Comparison of ENCODE assay signal across 8 cellular contexts in the genomic region with DNA sequence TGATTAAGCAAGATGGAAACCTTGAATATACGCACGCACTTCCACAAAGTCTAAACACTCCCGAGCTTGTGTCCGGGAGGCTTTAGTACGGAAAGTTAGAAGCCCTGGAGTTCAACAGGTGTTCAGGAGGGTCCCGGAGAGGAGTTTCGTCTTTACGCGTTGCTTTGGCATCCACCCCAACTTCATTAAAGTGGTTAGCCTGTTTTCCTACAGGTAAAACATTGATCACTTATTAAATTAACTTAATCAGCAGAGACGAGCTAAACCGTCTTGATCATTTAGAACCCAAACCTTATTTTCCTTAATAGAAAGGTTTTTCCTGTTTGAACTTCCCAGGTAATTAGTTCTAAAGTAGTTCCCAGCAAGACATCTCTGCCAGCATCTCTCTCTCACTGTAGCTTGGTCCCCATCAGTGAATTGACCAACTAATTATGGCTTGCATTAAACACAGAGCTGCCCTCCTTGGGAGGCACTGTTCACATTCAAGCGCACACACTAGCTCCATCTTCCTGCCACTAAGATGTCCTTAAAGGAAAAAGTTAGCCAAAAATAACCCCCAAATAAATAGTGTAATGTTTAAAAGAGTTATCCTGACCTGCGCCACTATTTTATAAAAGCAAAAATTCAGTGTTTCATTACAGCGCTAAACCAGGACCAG. TPM values are rescaled to one million over a fixed set of nuclear protein-coding genes. Genes with fewer than 3 reads are reported as not detected.
DNase-seq lines count a peak whose midpoint lies in the region; ATAC-seq, FAIRE-seq and TF ChIP-seq lines count a peak whose summit lies in the region.
"Had no signal": no experiment of that assay in that cellular context is flagged by ENCODE, and none has a peak within 500 bp of the region (broad histone marks: within the 10 kb centered on the region; RNA-seq: fewer than 3 reads in every experiment).

No MANE protein-coding gene starts in this region.

- peaks cover 43% of the 10 kb centered on the region for H3K27me3 Mint-ChIP-seq in activated naive CD8-positive, alpha-beta T cell treated with anti-CD3 and anti-CD28 coated beads, Interleukin-2, amount 10 ng/mL, durations not matched to agents 7 days and 5 days

- no peak for FAIRE-seq in small intestine (lab: Jason Lieb, UNC)
- FAIRE-seq: endometrium had no signal

- H3K4me3 Mint-ChIP-seq in activated naive CD8-positive, alpha-beta T cell treated with anti-CD3 and anti-CD28 coated beads, Interleukin-2, amount 10 ng/mL, durations not matched to agents 7 days and 5 days: peak overlapping the region; percentile 63

- no peaks in the 10 kb centered on the region for H3K36me3 Mint-ChIP-seq in activated naive CD8-positive, alpha-beta T cell treated with anti-CD3 and anti-CD28 coated beads, Interleukin-2, amount 10 ng/mL, durations not matched to agents 7 days and 5 days

- no peak for TF ChIP-seq CTCF in HEK293 (tag by site-specific recombination; IDR thresholded peaks at IDR 0.05)

- WGBS in small intestine, 3 donors: 23 to 42% (median 37%) methylated on average over 14 of the region's 14 CpGs

- no peak overlapping the region for H3K27ac Mint-ChIP-seq in activated naive CD8-positive, alpha-beta T cell treated with anti-CD3 and anti-CD28 coated beads, Interleukin-2, amount 10 ng/mL, durations not matched to agents 7 days and 5 days

- no peak overlapping the region; the same call in none of the 2 replicates for H3K4me3 ChIP-seq in HEK293 (ENCODE audit: low read depth, low read length)
- peak overlapping the region in 1 of 2 donors; percentile 95 for H3K4me3 ChIP-seq in small intestine (ENCODE audit: low read depth in 1 of 2, low read length in 2 of 2)

- H3K36me3 ChIP-seq in HEK293 (ENCODE audit: control insufficient read depth in 2 of 2, insufficient read depth in 1 of 2, low read length in 2 of 2) (no peaks in the 10 kb centered on the region), small intestine (ENCODE audit: control insufficient read depth in 2 of 2, insufficient read depth in 2 of 2, low read length in 2 of 2) (no peaks in the 10 kb centered on the region)

- POLR2A ChIA-PET in HEK293 (lab: Yijun Ruan, JAX): interaction anchor here (1.3 kb wide), 1 partner anchor 81 kb away, joined by 3 read pairs; no protein-coding TSS in a partner anchor
- POLR2A ChIA-PET in activated naive CD8-positive, alpha-beta T cell treated with anti-CD3 and anti-CD28 coated beads, Interleukin-2, amount 10 ng/mL, durations not matched to agents 7 days and 5 days (lab: Charles Lee): no interaction called here

- H3K4me1 Mint-ChIP-seq in activated naive CD8-positive, alpha-beta T cell treated with anti-CD3 and anti-CD28 coated beads, Interleukin-2, amount 10 ng/mL, durations not matched to agents 7 days and 5 days: peaks cover 9% of the 10 kb centered on the region

- H3K4me1 ChIP-seq in HEK293 (ENCODE audit: control insufficient read depth, insufficient read depth, low read length) (peaks cover 4% of the 10 kb centered on the region; the same call in 1 of the 2 replicates), small intestine (ENCODE audit: control insufficient read depth in 2 of 2, insufficient read depth in 1 of 2, low read depth in 1 of 2, low read length in 1 of 2) (peaks cover 7 to 11% of the 10 kb centered on the region in 2 donors)

- H3K9me3 ChIP-seq in HEK293 (ENCODE audit: control insufficient read depth, insufficient read depth, low read depth, low read length): no peaks in the 10 kb centered on the region
- no peaks in the 10 kb centered on the region for H3K9me3 ChIP-seq in small intestine (ENCODE audit: control insufficient read depth, low read depth)

- no peak overlapping the region for H3K27ac ChIP-seq in HEK293 (ENCODE audit: extremely low read depth, low read depth, low read length)
- peak overlapping the region; percentile 47 to 91 for H3K27ac ChIP-seq in small intestine (ENCODE audit: low read depth in 1 of 2, low read length in 1 of 2)

- CTCF ChIA-PET in HEK293 (lab: Yijun Ruan, JAX): interaction anchor here (1.9 kb wide), 1 partner anchor 91 kb away, joined by 5 read pairs; no protein-coding TSS in a partner anchor

- no peaks in the 10 kb centered on the region for H3K27me3 ChIP-seq in small intestine (ENCODE audit: control insufficient read depth in 2 of 2, insufficient read depth in 2 of 2, low read length in 2 of 2)

- H3K9me3 Mint-ChIP-seq in activated naive CD8-positive, alpha-beta T cell treated with anti-CD3 and anti-CD28 coated beads, Interleukin-2, amount 10 ng/mL, durations not matched to agents 7 days and 5 days: no peaks in the 10 kb centered on the region

- DNase-seq in activated naive CD8-positive, alpha-beta T cell treated with anti-CD3 and anti-CD28 coated beads, Interleukin-2, amount 10 ng/mL, durations not matched to agents 7 days and 5 days: no peak
- DNase-seq in hepatic stellate cell (ENCODE audit: low spot score): peak; percentile 19
- no peak for DNase-seq in small intestine
- DNase-seq in GM19240 (ENCODE audit: insufficient read length, low spot score): no peak
- no peak for DNase-seq in SIG-M5 (lab: John Stamatoyannopoulos, UW)

- ATAC-seq in activated naive CD8-positive, alpha-beta T cell treated with anti-CD3 and anti-CD28 coated beads, Interleukin-2, amount 10 ng/mL, durations not matched to agents 7 days and 5 days (ENCODE audit: low read depth): no peak
- no peak for ATAC-seq in GM19324 (IDR thresholded peaks at IDR 0.05; ENCODE audit: low FRiP score, unreplicated experiment)

TF ChIP-seq in HEK293, 187 proteins besides CTCF, POLR2A, EP300 and RAD21:
- TF ChIP-seq ZNF211 (tag by site-specific recombination; IDR thresholded peaks at IDR 0.05; ENCODE audit: low read depth) (no peak), SCRT2 (tag by site-specific recombination; IDR thresholded peaks at IDR 0.05) (peak; percentile 87)

RNA-seq across cellular contexts. Expression of a gene that starts 1.4 kb away (rescaled TPM):
- total RNA-seq in activated naive CD8-positive, alpha-beta T cell treated with anti-CD3 and anti-CD28 coated beads, Interleukin-2, amount 10 ng/mL, durations not matched to agents 7 days and 5 days: 1 to 10 TPM; 4.2 to 4.9 TPM
- polyA plus RNA-seq in small intestine: 10 to 100 TPM; 25.2 to 34.2 (median 27.3) TPM
